ENCODE assay signal across 22 cellular contexts in the genomic region with DNA sequence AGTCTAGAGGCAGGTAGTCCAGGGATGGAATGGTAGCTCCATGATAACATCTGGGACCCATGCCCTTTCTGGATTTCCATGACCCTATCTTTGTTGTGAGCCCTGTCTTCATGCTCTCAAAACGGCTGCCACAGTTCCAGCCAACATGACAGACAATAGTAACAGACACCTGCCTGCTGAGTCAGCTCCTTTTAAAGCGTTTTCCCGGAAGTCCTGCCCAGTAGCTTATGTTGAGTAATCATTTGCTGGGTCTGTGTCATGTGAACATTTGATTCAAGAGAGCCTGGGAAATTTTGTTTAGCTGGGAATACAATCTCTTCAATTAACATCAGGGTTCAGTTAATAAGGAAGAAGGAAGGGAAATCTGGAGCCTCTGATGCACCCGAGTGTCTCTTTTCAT.
"Had no signal": no experiment of that assay in that cellular context is flagged by ENCODE, and none has a peak within 500 bp of the region (broad histone marks: within the 10 kb centered on the region; RNA-seq: fewer than 3 reads in every experiment).

No MANE protein-coding gene starts in this region.

- H3K9me3 ChIP-seq: prostate gland, tibial artery had no signal

- H3K36me3 ChIP-seq: brain microvascular endothelial cell, heart right ventricle, neural progenitor cell, prostate gland, tibial artery had no signal

- DNase-seq: activated CD4-positive, alpha-beta T cell treated with anti-CD3 and anti-CD28 coated beads, Interleukin-2, amount 50 U/mL, for 1 hour; activated CD8-positive, alpha-beta memory T cell treated with anti-CD3 and anti-CD28 coated beads for 24 hours; activated CD8-positive, alpha-beta memory T cell treated with anti-CD3 and anti-CD28 coated beads, Interleukin-2, amount 50 U/mL, for 48 hours; activated effector memory CD4-positive, alpha-beta T cell treated with anti-CD3 and anti-CD28 coated beads, Interleukin-2, amount 50 U/mL, for 16 hours; activated naive CD4-positive, alpha-beta T cell treated with anti-CD3 and anti-CD28 coated beads, Interleukin-2, amount 50 U/mL, for 16 hours; activated T-cell treated with anti-CD3 and anti-CD28 coated beads, Interleukin-2, amount 50 U/mL, for 72 hours; aorta; brain microvascular endothelial cell; effector CD4-positive, alpha-beta T cell; heart right ventricle; mesenchymal stem cell; naive thymus-derived CD4-positive, alpha-beta T cell; right cardiac atrium; stimulated activated naive CD8-positive, alpha-beta T cell treated with anti-CD3 and anti-CD28 coated beads, Interleukin-15, Interleukin-2, amounts not matched to agents 100 U/mL and 50 U/mL, for 24 hours; substantia nigra; tibial artery had no signal

- H3K4me1 ChIP-seq: heart right ventricle, neural progenitor cell, prostate gland had no signal

- H3K27me3 ChIP-seq: brain microvascular endothelial cell, neural progenitor cell had no signal

- ATAC-seq: activated CD4-positive, CD25-positive, alpha-beta regulatory T cell treated with anti-CD3 and anti-CD28 coated beads, Interleukin-2, amount 50 U/mL, for 24 hours; activated T-cell treated with anti-CD3 and anti-CD28 coated beads, Interleukin-2, amount 50 U/mL, for 72 hours; esophagus mucosa; heart right ventricle; naive thymus-derived CD4-positive, alpha-beta T cell; right cardiac atrium; stimulated activated naive CD8-positive, alpha-beta T cell treated with anti-CD3 and anti-CD28 coated beads, Interleukin-15, Interleukin-2, amounts not matched to agents 100 U/mL and 50 U/mL, for 24 hours had no signal

- H3K4me3 ChIP-seq: coronary artery, heart right ventricle, neural progenitor cell, prostate gland, skin epidermis, tibial artery had no signal

- H3K27ac ChIP-seq: brain microvascular endothelial cell, coronary artery, heart right ventricle, neural progenitor cell, prostate gland, skin epidermis, tibial artery had no signal
